Comparison of ENCODE assay signal across 22 cellular contexts in the genomic region with DNA sequence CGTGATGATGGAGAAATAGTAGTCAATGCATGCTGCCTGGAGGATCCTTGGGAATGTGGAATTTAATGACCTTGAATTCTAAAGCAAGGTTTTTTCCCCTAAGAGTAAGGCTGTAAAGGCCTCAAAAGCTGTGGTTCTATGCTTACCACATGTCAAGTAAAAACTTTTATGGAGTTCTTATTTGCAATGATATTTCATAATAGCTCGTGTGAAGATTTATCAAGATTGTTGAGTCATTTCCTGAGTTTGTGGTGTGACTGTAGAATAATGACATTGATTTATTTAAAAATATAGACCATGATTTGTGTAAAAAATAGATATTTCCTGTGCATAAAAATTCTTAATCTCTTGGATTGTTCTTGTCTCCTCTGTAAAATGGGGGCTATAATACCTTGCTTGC.
"Had no signal": no experiment of that assay in that cellular context is flagged by ENCODE, and none has a peak within 500 bp of the region (broad histone marks: within the 10 kb centered on the region; RNA-seq: fewer than 3 reads in every experiment).

No MANE protein-coding gene starts in this region.

- ATAC-seq: activated CD8-positive, alpha-beta T cell treated with anti-CD3 and anti-CD28 coated beads for 36 hours; activated naive CD4-positive, alpha-beta T cell treated with anti-CD3 and anti-CD28 coated beads, Interleukin-2, amount 50 U/mL, for 72 hours; esophagus mucosa; stimulated activated naive B cell treated with anti-CD40 and anti-IgM and Interleukin-4, amounts not matched to agents 10 μg/mL and 1 μg/mL and 100 μg/mL, for 72 hours; WTC11 had no signal

- FAIRE-seq: TTC549 had no signal

- H3K27me3 ChIP-seq: colonic mucosa, right atrium auricular region, tibial artery, uterus had no signal

- H3K36me3 Mint-ChIP-seq: activated naive CD4-positive, alpha-beta T cell treated with anti-CD3 and anti-CD28 coated beads, Interleukin-2, amount 50 U/mL, for 72 hours; stimulated activated naive B cell treated with anti-CD40 and anti-IgM and Interleukin-4, amounts not matched to agents 10 μg/mL and 1 μg/mL and 100 μg/mL, for 72 hours; WTC11 had no signal

- H3K27ac ChIP-seq: colonic mucosa, right atrium auricular region, skin epidermis, tibial artery, uterus had no signal

- H3K27me3 Mint-ChIP-seq: activated CD8-positive, alpha-beta T cell treated with anti-CD3 and anti-CD28 coated beads for 36 hours; stimulated activated naive B cell treated with anti-CD40 and anti-IgM and Interleukin-4, amounts not matched to agents 10 μg/mL and 1 μg/mL and 100 μg/mL, for 72 hours had no signal

- H3K4me1 Mint-ChIP-seq: immature natural killer cell; nephron; stimulated activated naive B cell treated with anti-CD40 and anti-IgM and Interleukin-4, amounts not matched to agents 10 μg/mL and 1 μg/mL and 100 μg/mL, for 72 hours; WTC11 had no signal

- H3K27ac Mint-ChIP-seq: activated CD8-positive, alpha-beta T cell treated with anti-CD3 and anti-CD28 coated beads for 36 hours; activated naive CD4-positive, alpha-beta T cell treated with anti-CD3 and anti-CD28 coated beads, Interleukin-2, amount 50 U/mL, for 72 hours; immature natural killer cell; nephron; stimulated activated naive B cell treated with anti-CD40 and anti-IgM and Interleukin-4, amounts not matched to agents 10 μg/mL and 1 μg/mL and 100 μg/mL, for 72 hours; WTC11 had no signal

- H3K4me1 ChIP-seq: colonic mucosa, right atrium auricular region, tibial artery, uterus had no signal

- H3K9me3 ChIP-seq: colonic mucosa, right atrium auricular region, tibial artery, uterus had no signal

- H3K4me3 Mint-ChIP-seq: activated CD8-positive, alpha-beta T cell treated with anti-CD3 and anti-CD28 coated beads for 36 hours; immature natural killer cell; nephron; stimulated activated naive B cell treated with anti-CD40 and anti-IgM and Interleukin-4, amounts not matched to agents 10 μg/mL and 1 μg/mL and 100 μg/mL, for 72 hours; WTC11 had no signal

- DNase-seq: activated CD4-positive, alpha-beta T cell treated with anti-CD3 and anti-CD28 coated beads for 4 hours; activated CD8-positive, alpha-beta memory T cell treated with anti-CD3 and anti-CD28 coated beads, Interleukin-2, amount 50 U/mL, for 4 hours; activated CD8-positive, alpha-beta T cell treated with anti-CD3 and anti-CD28 coated beads for 36 hours; activated gamma-delta T cell; activated T-cell treated with anti-CD3 and anti-CD28 coated beads, Interleukin-2, amount 50 U/mL, for 48 hours; caudate nucleus; colonic mucosa; glutamatergic neuron; immature natural killer cell; occipital lobe; stimulated activated CD4-positive, alpha-beta T cell treated with anti-CD3 and anti-CD28 coated beads, Interleukin-15, amount 100 ng/mL, for 24 hours; stimulated activated CD4-positive, alpha-beta T cell treated with anti-CD3 and anti-CD28 coated beads, Interleukin-4, amount 100 ng/mL, for 1 hour; stimulated activated naive B cell treated with anti-CD40 and anti-IgM and Interleukin-4, amounts not matched to agents 10 μg/mL and 1 μg/mL and 100 μg/mL, for 72 hours; tibial artery; uterus had no signal

- H3K4me3 ChIP-seq: colonic mucosa, right atrium auricular region, skin epidermis, tibial artery, uterus had no signal

- H3K36me3 ChIP-seq: colonic mucosa, right atrium auricular region, tibial artery, uterus had no signal
